ENCODE assay signal across 8 cellular contexts in genomic region chr6:154675602-154676088, GRCh38. TPM values are rescaled to one million over a fixed set of nuclear protein-coding genes. Genes with fewer than 3 reads are reported as not detected.
DNase-seq lines count a peak whose midpoint lies in the region; ATAC-seq, FAIRE-seq and TF ChIP-seq lines count a peak whose summit lies in the region.

No MANE protein-coding gene starts in this region.

- peak; percentile 85 for DNase-seq in COLO668 (lab: John Stamatoyannopoulos, UW; ENCODE audit: unreplicated experiment)
- peak; percentile 88 to 96 for DNase-seq in NCI-H526 (lab: John Stamatoyannopoulos, UW)
- peak; percentile 91 for DNase-seq in activated CD4-positive, alpha-beta T cell treated with anti-CD3 and anti-CD28 coated beads for 36 hours
- DNase-seq in left lung = peak in 1 of 2 donors; percentile 80
- DNase-seq in stimulated activated CD4-positive, alpha-beta T cell treated with anti-CD3 and anti-CD28 coated beads, TNF-alpha, amount 100 ng/mL, for 1 hour (ENCODE audit: low read depth in 3 of 3, low spot score in 1 of 3) = peak; percentile 65 to 70 (median 67)

- H3K27me3 ChIP-seq in left lung = no peaks in the 10 kb centered on the region

- no peaks in the 10 kb centered on the region for H3K4me1 ChIP-seq in left lung

- no peaks in the 10 kb centered on the region for H3K9me3 Mint-ChIP-seq in activated CD4-positive, alpha-beta T cell treated with anti-CD3 and anti-CD28 coated beads for 36 hours (ENCODE audit: low read depth)

- no peak overlapping the region for H3K4me3 ChIP-seq in left lung

- CTCF ChIA-PET in activated CD4-positive, alpha-beta T cell treated with anti-CD3 and anti-CD28 coated beads for 36 hours (lab: Charles Lee) = interaction anchor here (0.6 to 5.0 kb wide), 56 partner anchors 9 to 581 kb away, joined by 3 to 133 read pairs (median 4); no protein-coding TSS in a partner anchor

- H3K4me3 Mint-ChIP-seq in activated CD4-positive, alpha-beta T cell treated with anti-CD3 and anti-CD28 coated beads for 36 hours = no peak overlapping the region

- H3K27ac Mint-ChIP-seq in activated CD4-positive, alpha-beta T cell treated with anti-CD3 and anti-CD28 coated beads for 36 hours = no peak overlapping the region

- no peaks in the 10 kb centered on the region for H3K4me1 Mint-ChIP-seq in activated CD4-positive, alpha-beta T cell treated with anti-CD3 and anti-CD28 coated beads for 36 hours

- peak; percentile 95 to 99 for TF ChIP-seq CTCF in left lung (IDR thresholded peaks at IDR 0.05)

- no peaks in the 10 kb centered on the region for H3K36me3 ChIP-seq in left lung

- POLR2A ChIA-PET in activated CD4-positive, alpha-beta T cell treated with anti-CD3 and anti-CD28 coated beads for 36 hours (lab: Charles Lee) = interaction anchor here (1.0 kb wide), 2 partner anchors 8 to 135 kb away, joined by 3 read pairs; no protein-coding TSS in a partner anchor

- H3K36me3 Mint-ChIP-seq in activated CD4-positive, alpha-beta T cell treated with anti-CD3 and anti-CD28 coated beads for 36 hours (ENCODE audit: low read depth) = no peaks in the 10 kb centered on the region

- H3K27ac ChIP-seq in left lung = no peak overlapping the region

- H3K9me3 ChIP-seq in left lung = no peaks in the 10 kb centered on the region

- FAIRE-seq in colon (lab: Jason Lieb, UNC) = peak; percentile 92

- ATAC-seq in GM19463 (IDR thresholded peaks at IDR 0.05; ENCODE audit: unreplicated experiment) = peak; percentile 100
- peak; percentile 100 for ATAC-seq in HG03521 (IDR thresholded peaks at IDR 0.05; ENCODE audit: unreplicated experiment)
- peak; percentile 100 for ATAC-seq in activated CD4-positive, alpha-beta T cell treated with anti-CD3 and anti-CD28 coated beads for 36 hours
- peak; percentile 100 for ATAC-seq in left lung

- intact Hi-C loops in activated CD4-positive, alpha-beta T cell treated with anti-CD3 and anti-CD28 coated beads for 36 hours (cut with DNase I, micrococcal nuclease) = loop anchor here (1.0 to 5.0 kb wide), 7 partner anchors 58 to 521 kb away; partner anchors contain the start of gene SCAF8 (in 2 of the 2)
- intact Hi-C loops in left lung (cut with DNase I) = loop anchor here in 1 of 2 donors (10.0 kb wide), 1 partner anchor 129 kb away; no protein-coding TSS in a partner anchor

- no peaks in the 10 kb centered on the region for H3K27me3 Mint-ChIP-seq in activated CD4-positive, alpha-beta T cell treated with anti-CD3 and anti-CD28 coated beads for 36 hours

RNA-seq across cellular contexts. Expression of gene SCAF8, which starts 57.6 kb away (rescaled TPM):
- total RNA-seq in activated CD4-positive, alpha-beta T cell treated with anti-CD3 and anti-CD28 coated beads for 36 hours = 10 to 100 TPM; 33.9 to 44.5 TPM
- 10 to 100 TPM; 34.3 to 34.7 TPM for total RNA-seq in left lung
